16 cellular contexts compared by ENCODE assay signal in genomic region chr11:34909435-34909834, GRCh38.
"Had no signal": no experiment of that assay in that cellular context is flagged by ENCODE, and none has a peak within 500 bp of the region (broad histone marks: within the 10 kb centered on the region; RNA-seq: fewer than 3 reads in every experiment).

No MANE protein-coding gene starts in this region.

- ATAC-seq: foreskin keratinocyte; left ventricle myocardium superior; natural killer cell; stimulated activated naive CD8-positive, alpha-beta T cell treated with anti-CD3 and anti-CD28 coated beads, Interleukin-15, Interleukin-2, amounts not matched to agents 100 U/mL and 50 U/mL, for 24 hours had no signal

- H3K27me3 ChIP-seq: brain microvascular endothelial cell, foreskin keratinocyte, right atrium auricular region, upper lobe of left lung had no signal

- H3K4me2 ChIP-seq: smooth muscle cell had no signal

- H3K36me3 ChIP-seq: brain microvascular endothelial cell, right atrium auricular region had no signal

- H3K9me3 ChIP-seq: right atrium auricular region, upper lobe of left lung had no signal

- H3K4me1 ChIP-seq: foreskin keratinocyte had no signal

- H3K4me3 ChIP-seq: right atrium auricular region, smooth muscle cell, upper lobe of left lung had no signal

- H3K27ac ChIP-seq: brain microvascular endothelial cell, foreskin keratinocyte, right atrium auricular region had no signal

- DNase-seq: activated CD4-positive, alpha-beta T cell treated with anti-CD3 and anti-CD28 coated beads, Interleukin-2, amount 50 U/mL, for 1 hour; activated CD4-positive, CD25-positive, alpha-beta regulatory T cell; activated CD8-positive, alpha-beta memory T cell treated with anti-CD3 and anti-CD28 coated beads for 24 hours; activated naive CD8-positive, alpha-beta T cell treated with anti-CD3 and anti-CD28 coated beads for 36 hours; brain microvascular endothelial cell; effector memory CD4-positive, alpha-beta T cell; foreskin keratinocyte; left ventricle myocardium superior; mesendoderm; natural killer cell; stimulated activated CD4-positive, alpha-beta T cell treated with anti-CD3 and anti-CD28 coated beads, Interleukin-4, amount 100 ng/mL, for 4 hours; stimulated activated CD8-positive, alpha-beta memory T cell treated with anti-CD3 and anti-CD28 coated beads, Interleukin-4, amount 100 ng/mL, for 48 hours; stimulated activated naive CD8-positive, alpha-beta T cell treated with anti-CD3 and anti-CD28 coated beads, Interleukin-15, Interleukin-2, amounts not matched to agents 100 U/mL and 50 U/mL, for 24 hours had no signal
